In genomic region chr10:104642311-104643022, GRCh38 we compare ENCODE assay signal across 8 cellular contexts. TPM values are rescaled to one million over a fixed set of nuclear protein-coding genes. Genes with fewer than 3 reads are reported as not detected.
DNase-seq lines count a peak whose midpoint lies in the region; TF ChIP-seq lines count a peak whose summit lies in the region.

No MANE protein-coding gene starts in this region.

- H3K27ac ChIP-seq in HUES48 (ENCODE audit: low read depth, low read length), result no peak overlapping the region
- no peak overlapping the region for H3K27ac ChIP-seq in ectodermal cell (ENCODE audit: insufficient read depth, low read depth, low read length, poor library complexity, severe bottlenecking)

- H3K27me3 ChIP-seq in BE2C (peaks cover 43% of the 10 kb centered on the region), HUES48 (ENCODE audit: control insufficient read depth, insufficient read depth, low read length) (peaks cover 78% of the 10 kb centered on the region), ectodermal cell (ENCODE audit: control insufficient read depth, insufficient read depth, low read length, poor library complexity, severe bottlenecking) (peaks cover 93% of the 10 kb centered on the region)

- no peak overlapping the region for H3K9ac ChIP-seq in HUES48 (ENCODE audit: low read depth, low read length)

- H3K9me3 ChIP-seq in BE2C (no peaks in the 10 kb centered on the region), HUES48 (ENCODE audit: control insufficient read depth, insufficient read depth, low read length) (no peaks in the 10 kb centered on the region), ectodermal cell (ENCODE audit: control insufficient read depth, low read length) (no peaks in the 10 kb centered on the region)

- POLR2A ChIA-PET in GM10248 (lab: Yijun Ruan, JAX), result no interaction called here

- CTCF ChIA-PET in GM10248 (lab: Yijun Ruan, JAX), result no interaction called here

- peak; percentile 54 for DNase-seq in BE2C
- peak; percentile 50 for DNase-seq in middle frontal gyrus (ENCODE audit: extremely low spot score, low spot score)
- no peak for DNase-seq in NCI-H524 treated with DMSO at 0.1 percent for 48 hours (lab: John Stamatoyannopoulos, UW)
- no peak for DNase-seq in NCI-H2171 treated with DMSO at 0.1 percent for 48 hours (lab: John Stamatoyannopoulos, UW)
- no peak for DNase-seq in NCI-H2107 treated with DMSO at 0.1 percent for 48 hours (lab: John Stamatoyannopoulos, UW; ENCODE audit: unreplicated experiment)
- no peak for DNase-seq in GM10248 (ENCODE audit: extremely low spot score)

- H3K4me1 ChIP-seq in BE2C, result no peaks in the 10 kb centered on the region
- H3K4me1 ChIP-seq in HUES48 (ENCODE audit: control insufficient read depth, insufficient read depth, low read length), result peaks cover 8% of the 10 kb centered on the region; the same call in 1 of the 2 replicates
- H3K4me1 ChIP-seq in ectodermal cell (ENCODE audit: control insufficient read depth, insufficient read depth, low read length), result peaks cover 5% of the 10 kb centered on the region

- TF ChIP-seq CTCF in BE2C (IDR thresholded peaks at IDR 0.05; ENCODE audit: low read depth, low read length) (peak; percentile 27), GM10248 (IDR thresholded peaks at IDR 0.05; ENCODE audit: control extremely low read depth, extremely low read depth, low read depth, missing control alignments) (no peak)

- WGBS in ectodermal cell, 2 experiments, result 1% methylated on average over 52 to 54 of the region's 58 CpGs

- H3K36me3 ChIP-seq in BE2C, result no peaks in the 10 kb centered on the region
- no peaks in the 10 kb centered on the region for H3K36me3 ChIP-seq in HUES48 (ENCODE audit: control insufficient read depth, insufficient read depth, low read length)
- no peaks in the 10 kb centered on the region for H3K36me3 ChIP-seq in ectodermal cell (ENCODE audit: control insufficient read depth, insufficient read depth, low read length)

- H3K4me3 ChIP-seq in BE2C (ENCODE audit: low read depth, low read length), result no peak overlapping the region
- peak overlapping the region; percentile 88 for H3K4me3 ChIP-seq in HUES48 (ENCODE audit: low read depth, low read length)
- peak overlapping the region; percentile 43 for H3K4me3 ChIP-seq in ectodermal cell (ENCODE audit: insufficient read depth, low read depth, low read length)

RNA-seq across cellular contexts. Expression of gene SORCS3, which starts 1.4 kb away (rescaled TPM):
- not detected for polyA plus RNA-seq in BE2C (2012; ENCODE audit: insufficient read depth, insufficient read length, low read depth)
- polyA plus RNA-seq in ectodermal cell (2013, experiment 1 of 4), result 1.2 TPM
- 1.3 TPM for polyA plus RNA-seq in ectodermal cell (2013, experiment 2 of 4)
- polyA plus RNA-seq in ectodermal cell (2013, experiment 3 of 4), result 1.5 TPM
- 1.7 TPM for polyA plus RNA-seq in ectodermal cell (2013, experiment 4 of 4)

Comparison
In these comparisons a context has a peak if more than half of its experiments do, and no peak if none do; other contexts are left out.
1. DNase-seq: peak in BE2C (single experiment) and middle frontal gyrus (single experiment); none in NCI-H524 treated with DMSO at 0.1 percent for 48 hours (single experiment), NCI-H2171 treated with DMSO at 0.1 percent for 48 hours (single experiment), NCI-H2107 treated with DMSO at 0.1 percent for 48 hours (single experiment) and GM10248 (single experiment).